25 cellular contexts compared by ENCODE assay signal in genomic region chr2:127820080-127820668, GRCh38. TPM values are rescaled to one million over a fixed set of nuclear protein-coding genes. Genes with fewer than 3 reads are reported as not detected.
A peak's percentile ranks its signal among the peaks of the same experiment; 100 is the strongest.
DNase-seq lines count a peak whose midpoint lies in the region; ATAC-seq and TF ChIP-seq lines count a peak whose summit lies in the region.
"Had no signal": no experiment of that assay in that cellular context is flagged by ENCODE, and none has a peak within 500 bp of the region (broad histone marks: within the 10 kb centered on the region; RNA-seq: fewer than 3 reads in every experiment).

No MANE protein-coding gene starts in this region.

- ATAC-seq in GM18907 (IDR thresholded peaks at IDR 0.05; ENCODE audit: unreplicated experiment) = no peak
- ATAC-seq: lower lobe of right lung; Right ventricle myocardium inferior; stimulated activated naive B cell treated with anti-CD40 and anti-IgM and Interleukin-4, amounts not matched to agents 10 μg/mL and 1 μg/mL and 100 μg/mL, for 72 hours; WTC11 had no signal

- H3K9ac ChIP-seq in GM23248 = no peak overlapping the region
- H3K9ac ChIP-seq in MM.1S (ENCODE audit: low read length) = no peak overlapping the region

- H3K36me3 ChIP-seq in GM23248 (ENCODE audit: low read depth) (no peaks in the 10 kb centered on the region), MG63 (no peaks in the 10 kb centered on the region), MM.1S (replicated peaks; ENCODE audit: insufficient read depth, low read length) (no peaks in the 10 kb centered on the region)
- H3K36me3 ChIP-seq: breast epithelium, lower lobe of right lung, thoracic aorta had no signal

- H3K79me2 ChIP-seq in GM23248 (ENCODE audit: insufficient read depth) = no peaks in the 10 kb centered on the region
- H3K79me2 ChIP-seq in MM.1S (ENCODE audit: low read length) = no peaks in the 10 kb centered on the region
- H3K79me2 ChIP-seq: hepatocyte had no signal

- H4K20me1 ChIP-seq in GM23248 (ENCODE audit: insufficient read depth) (no peaks in the 10 kb centered on the region), MM.1S (ENCODE audit: insufficient read depth, low read length) (no peaks in the 10 kb centered on the region)

- peaks cover 7% of the 10 kb centered on the region for H3K27me3 ChIP-seq in GM23248 (replicated peaks; ENCODE audit: insufficient read depth)
- peaks cover 3% of the 10 kb centered on the region; the same call in 1 of the 2 replicates for H3K27me3 ChIP-seq in MG63
- H3K27me3 ChIP-seq in MM.1S (replicated peaks; ENCODE audit: insufficient read depth, low read length) = no peaks in the 10 kb centered on the region
- H3K27me3 ChIP-seq: breast epithelium, hepatocyte had no signal

- H3K4me2 ChIP-seq in GM23248 (ENCODE audit: unreplicated experiment) = no peak overlapping the region
- no peak overlapping the region for H3K4me2 ChIP-seq in MM.1S (ENCODE audit: low read depth, low read length)
- H3K4me2 ChIP-seq: hepatocyte had no signal

- no peaks in the 10 kb centered on the region for H3K9me3 ChIP-seq in GM23248 (ENCODE audit: low read depth)
- H3K9me3 ChIP-seq in MG63 = peaks cover 17% of the 10 kb centered on the region
- H3K9me3 ChIP-seq in MM.1S (replicated peaks; ENCODE audit: insufficient read depth, low read length) = 0 out of 2 replicates have a peak, but pooled peaks cover 3% of the 10 kb centered on the region

- H3F3A ChIP-seq in GM23248 (ENCODE audit: insufficient read depth) = no peaks in the 10 kb centered on the region
- H3F3A ChIP-seq in MM.1S (ENCODE audit: insufficient read depth, low read length) = no peaks in the 10 kb centered on the region

- peak; percentile 7 for DNase-seq in GM23248
- DNase-seq in MV-4-11 (lab: John Stamatoyannopoulos, UW) = peak; percentile 26
- peak; percentile 45 for DNase-seq in choroid plexus epithelial cell (ENCODE audit: low read depth)
- peak; percentile 17 for DNase-seq in iPS-NIHi7 (ENCODE audit: extremely low spot score)
- no peak for DNase-seq in COLO829 (ENCODE audit: low spot score)
- no peak for DNase-seq in MG63
- no peak for DNase-seq in MM.1S
- DNase-seq: activated CD4-positive, alpha-beta memory T cell treated with anti-CD3 and anti-CD28 coated beads for 36 hours; activated effector memory CD4-positive, alpha-beta T cell treated with Interleukin-2 at 50 U/mL for 16 hours; activated naive CD8-positive, alpha-beta T cell treated with anti-CD3 and anti-CD28 coated beads, Interleukin-2, amount 10 ng/mL, durations not matched to agents 7 days and 5 days; CD4-positive, CD25-positive, alpha-beta regulatory T cell; foreskin melanocyte; islet precursor cell; lower lobe of right lung; small intestine; stimulated activated CD4-positive, alpha-beta T cell treated with anti-CD3 and anti-CD28 coated beads, Interleukin-2, amount 100 ng/mL, for 24 hours; stimulated activated naive B cell treated with anti-CD40 and anti-IgM and Interleukin-4, amounts not matched to agents 10 μg/mL and 1 μg/mL and 100 μg/mL, for 72 hours; T-helper 9 cell had no signal

- no peak overlapping the region for H3K27ac ChIP-seq in GM23248
- no peak overlapping the region for H3K27ac ChIP-seq in MM.1S (ENCODE audit: low read length)
- H3K27ac ChIP-seq: breast epithelium, hepatocyte, HL-60, lower lobe of right lung, thoracic aorta had no signal

- H2AFZ ChIP-seq in GM23248 (no peak overlapping the region), MM.1S (ENCODE audit: low read length) (no peak overlapping the region)
- H2AFZ ChIP-seq: hepatocyte had no signal

- no peaks in the 10 kb centered on the region for H3K4me1 ChIP-seq in GM23248 (ENCODE audit: insufficient read depth)
- no peaks in the 10 kb centered on the region for H3K4me1 ChIP-seq in MM.1S (ENCODE audit: low read length)
- H3K4me1 ChIP-seq: breast epithelium, lower lobe of right lung had no signal

- no peak overlapping the region for H3K4me3 ChIP-seq in GM23248
- no peak overlapping the region for H3K4me3 ChIP-seq in choroid plexus epithelial cell (ENCODE audit: low read depth, low read length)
- no peak overlapping the region for H3K4me3 ChIP-seq in MG63
- no peak overlapping the region for H3K4me3 ChIP-seq in MM.1S (ENCODE audit: low read length)
- H3K4me3 ChIP-seq: breast epithelium, hepatocyte, lower lobe of right lung, thoracic aorta had no signal

- TF ChIP-seq CTCF in choroid plexus epithelial cell (conservative IDR thresholded peaks at IDR 0.05; ENCODE audit: low read depth, low read length) = no peak
- TF ChIP-seq CTCF in MM.1S (IDR thresholded peaks at IDR 0.05; ENCODE audit: low read length) = no peak

- H3K9me2 ChIP-seq in GM23248 (ENCODE audit: insufficient read depth) = no peaks in the 10 kb centered on the region
- no peaks in the 10 kb centered on the region for H3K9me2 ChIP-seq in MM.1S (replicated peaks; ENCODE audit: insufficient read depth, low read length)

- in situ Hi-C loops in GM23248 (cut with MboI) = no loop called here

- 45 to 49% methylated on average over 6 of the region's 6 CpGs for WGBS in GM23248 (ENCODE audit: low coverage in 1 of 2, low lambda C conversion rate in 2 of 2, missing lambda C conversion rate in 2 of 2), 2 experiments

RNA-seq across cellular contexts. Expression of gene WDR33, which starts 9.2 kb away (rescaled TPM):
- 16.9 and 36.9 TPM in 2 replicates for total RNA-seq in GM23248 (2014; rRNA removed; shearing (Covaris generic))
- polyA plus RNA-seq in GM23248 (2016; fragmentation: Nextera tagmentation; extraction: Ambion mirVana) = 39.3 and 43.8 TPM in 2 replicates
- total RNA-seq in MG63 (2014; rRNA removed; shearing (Covaris generic); ENCODE audit: low replicate concordance) = 21.9 and 40.5 TPM in 2 replicates

RNA-seq across cellular contexts. Expression of gene POLR2D, which starts 37.8 kb away (rescaled TPM):
- total RNA-seq in GM23248 (2014; rRNA removed; shearing (Covaris generic)) = 12.8 and 17.2 TPM in 2 replicates
- 36.0 and 41.7 TPM in 2 replicates for polyA plus RNA-seq in GM23248 (2016; fragmentation: Nextera tagmentation; extraction: Ambion mirVana)
- 33.7 and 39.4 TPM in 2 replicates for total RNA-seq in MG63 (2014; rRNA removed; shearing (Covaris generic); ENCODE audit: low replicate concordance)

Comparison
In these comparisons a context has a peak if more than half of its experiments do, and no peak if none do; other contexts are left out.
1. DNase-seq: peak in GM23248 (single experiment), MV-4-11 (single experiment), choroid plexus epithelial cell (single experiment) and iPS-NIHi7 (single experiment); none in COLO829 (single experiment), MG63 (single experiment) and MM.1S (single experiment).